ENCODE assay signal across 18 cellular contexts in the genomic region with DNA sequence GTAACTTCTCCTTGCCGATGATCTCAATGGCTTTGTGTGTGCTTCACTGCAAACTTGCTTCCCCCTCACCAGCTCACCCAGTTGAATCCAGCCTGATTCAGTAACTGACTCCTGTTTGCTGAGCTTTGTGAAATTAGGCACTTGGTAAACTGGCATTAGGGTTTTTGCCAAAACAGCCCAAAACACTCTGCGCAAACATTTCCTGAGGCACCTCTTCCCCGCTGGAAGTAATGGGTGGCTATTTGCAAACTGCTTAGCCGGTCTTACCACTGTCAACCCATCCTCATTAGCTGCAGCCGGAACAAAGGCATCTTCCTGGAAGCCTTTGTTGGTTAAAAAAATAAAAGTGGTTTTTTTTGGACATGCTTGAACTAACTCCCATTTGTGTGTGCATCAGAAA.
DNase-seq lines count a peak whose midpoint lies in the region; ATAC-seq and TF ChIP-seq lines count a peak whose summit lies in the region.
"Had no signal": no experiment of that assay in that cellular context is flagged by ENCODE, and none has a peak within 500 bp of the region (broad histone marks: within the 10 kb centered on the region; RNA-seq: fewer than 3 reads in every experiment).

No MANE protein-coding gene starts in this region.

- no peak overlapping the region for H3K27ac Mint-ChIP-seq in WTC11
- no peak overlapping the region for H3K27ac Mint-ChIP-seq in activated CD8-positive, alpha-beta T cell treated with anti-CD3 and anti-CD28 coated beads, Interleukin-2, amount 10 ng/mL, durations not matched to agents 7 days and 5 days
- H3K27ac Mint-ChIP-seq: HFFc6; T-helper 2 cell treated with Interferon-gamma antibody and Interleukin-4, amounts not matched to agents 5 μg/mL and 100 μg/mL, for 36 hours had no signal

- H3K4me3 Mint-ChIP-seq in WTC11: no peak overlapping the region
- no peak overlapping the region for H3K4me3 Mint-ChIP-seq in activated CD8-positive, alpha-beta T cell treated with anti-CD3 and anti-CD28 coated beads, Interleukin-2, amount 10 ng/mL, durations not matched to agents 7 days and 5 days
- H3K4me3 Mint-ChIP-seq: HFFc6; T-helper 2 cell treated with Interferon-gamma antibody and Interleukin-4, amounts not matched to agents 5 μg/mL and 100 μg/mL, for 36 hours had no signal

- H3K36me3 ChIP-seq in sigmoid colon: no peaks in the 10 kb centered on the region
- H3K36me3 ChIP-seq: Peyer's patch had no signal

- TF ChIP-seq POLR2A in sigmoid colon (IDR thresholded peaks at IDR 0.05): no peak

- H3K27me3 Mint-ChIP-seq in WTC11 (ENCODE audit: low read depth): no peaks in the 10 kb centered on the region
- H3K27me3 Mint-ChIP-seq in activated CD8-positive, alpha-beta T cell treated with anti-CD3 and anti-CD28 coated beads, Interleukin-2, amount 10 ng/mL, durations not matched to agents 7 days and 5 days (ENCODE audit: low read depth): peaks cover 36% of the 10 kb centered on the region

- no peak for TF ChIP-seq EP300 in sigmoid colon (IDR thresholded peaks at IDR 0.05)

- peaks cover 14% of the 10 kb centered on the region; the same call in 1 of the 2 replicates for H3K4me1 Mint-ChIP-seq in WTC11
- H3K4me1 Mint-ChIP-seq in activated CD8-positive, alpha-beta T cell treated with anti-CD3 and anti-CD28 coated beads, Interleukin-2, amount 10 ng/mL, durations not matched to agents 7 days and 5 days (ENCODE audit: low read depth): no peaks in the 10 kb centered on the region

- POLR2A ChIA-PET in WTC11 (lab: Charles Lee): no interaction called here
- POLR2A ChIA-PET in activated CD8-positive, alpha-beta T cell treated with anti-CD3 and anti-CD28 coated beads, Interleukin-2, amount 10 ng/mL, durations not matched to agents 7 days and 5 days (lab: Charles Lee): no interaction called here

- H3K9me3 Mint-ChIP-seq in WTC11: no peaks in the 10 kb centered on the region
- H3K9me3 Mint-ChIP-seq in activated CD8-positive, alpha-beta T cell treated with anti-CD3 and anti-CD28 coated beads, Interleukin-2, amount 10 ng/mL, durations not matched to agents 7 days and 5 days (ENCODE audit: insufficient read depth): no peaks in the 10 kb centered on the region
- H3K9me3 Mint-ChIP-seq: T-helper 2 cell treated with Interferon-gamma antibody and Interleukin-4, amounts not matched to agents 5 μg/mL and 100 μg/mL, for 36 hours had no signal

- H3K27me3 ChIP-seq in sigmoid colon: no peaks in the 10 kb centered on the region
- H3K27me3 ChIP-seq: Peyer's patch had no signal

- H3K27ac ChIP-seq in C4-2B: peak overlapping the region; percentile 9; the same call in 1 of the 2 replicates
- H3K27ac ChIP-seq in sigmoid colon: no peak overlapping the region
- H3K27ac ChIP-seq: Peyer's patch had no signal

- H3K4me1 ChIP-seq in sigmoid colon: peaks cover 0 to 15% (median 3%) of the 10 kb centered on the region in 4 donors
- H3K4me1 ChIP-seq: Peyer's patch had no signal

- no peaks in the 10 kb centered on the region for H3K36me3 Mint-ChIP-seq in WTC11
- H3K36me3 Mint-ChIP-seq in activated CD8-positive, alpha-beta T cell treated with anti-CD3 and anti-CD28 coated beads, Interleukin-2, amount 10 ng/mL, durations not matched to agents 7 days and 5 days (ENCODE audit: low read depth): peaks cover 2% of the 10 kb centered on the region

- intact Hi-C loops in sigmoid colon (cut with DNase I): no loop called here

- WGBS in sigmoid colon, 2 donors: 92 to 95% methylated on average over 5 of the region's 5 CpGs

- ATAC-seq in WTC11: peak; percentile 56; the same call in 1 of the 2 replicates
- peak; percentile 88 for ATAC-seq in left lobe of liver
- no peak for ATAC-seq in activated CD8-positive, alpha-beta T cell treated with anti-CD3 and anti-CD28 coated beads, Interleukin-2, amount 10 ng/mL, durations not matched to agents 7 days and 5 days

- peak; percentile 57 for DNase-seq in ELF-1 (ENCODE audit: low read depth, low spot score)
- DNase-seq in WTC11 (ENCODE audit: low spot score): no peak
- DNase-seq in left lobe of liver (ENCODE audit: low spot score): no peak
- DNase-seq in sigmoid colon: no peak
- no peak for DNase-seq in foreskin fibroblast
- no peak for DNase-seq in activated CD8-positive, alpha-beta T cell treated with anti-CD3 and anti-CD28 coated beads, Interleukin-2, amount 10 ng/mL, durations not matched to agents 7 days and 5 days
- no peak for DNase-seq in globus pallidus (ENCODE audit: low spot score)
- DNase-seq: ACHN, C1 segment of cervical spinal cord, HFFc6, NCI-H1417 treated with DMSO at 0.1 percent for 48 hours, NCI-H2107, NCI-H226, NCI-H524, Peyer's patch, Right ventricle myocardium superior had no signal

- no peak overlapping the region for H3K4me3 ChIP-seq in sigmoid colon
- H3K4me3 ChIP-seq in foreskin fibroblast (ENCODE audit: low read depth in 1 of 2, low read length in 2 of 2): no peak overlapping the region
- H3K4me3 ChIP-seq: Peyer's patch had no signal

- no peak for TF ChIP-seq CTCF in C4-2B (conservative IDR thresholded peaks at IDR 0.05)
- TF ChIP-seq CTCF in WTC11 (IDR thresholded peaks at IDR 0.05): no peak
- TF ChIP-seq CTCF in sigmoid colon (IDR thresholded peaks at IDR 0.05): no peak
- TF ChIP-seq CTCF in foreskin fibroblast (IDR thresholded peaks at IDR 0.05; ENCODE audit: low read depth, low read length): no peak

- CTCF ChIA-PET in WTC11 (lab: Charles Lee): no interaction called here
- CTCF ChIA-PET in activated CD8-positive, alpha-beta T cell treated with anti-CD3 and anti-CD28 coated beads, Interleukin-2, amount 10 ng/mL, durations not matched to agents 7 days and 5 days (lab: Charles Lee): no interaction called here

- H3K9me3 ChIP-seq in sigmoid colon: no peaks in the 10 kb centered on the region
- H3K9me3 ChIP-seq: Peyer's patch had no signal

TF ChIP-seq in WTC11, 78 proteins besides CTCF, POLR2A, EP300 and RAD21:
- TF ChIP-seq ETV6 (CRISPR knock-in tag; IDR thresholded peaks at IDR 0.05) (no peak), SP1 (CRISPR knock-in tag; conservative IDR thresholded peaks at IDR 0.05) (no peak)
- TF ChIP-seq, protein P1, sequence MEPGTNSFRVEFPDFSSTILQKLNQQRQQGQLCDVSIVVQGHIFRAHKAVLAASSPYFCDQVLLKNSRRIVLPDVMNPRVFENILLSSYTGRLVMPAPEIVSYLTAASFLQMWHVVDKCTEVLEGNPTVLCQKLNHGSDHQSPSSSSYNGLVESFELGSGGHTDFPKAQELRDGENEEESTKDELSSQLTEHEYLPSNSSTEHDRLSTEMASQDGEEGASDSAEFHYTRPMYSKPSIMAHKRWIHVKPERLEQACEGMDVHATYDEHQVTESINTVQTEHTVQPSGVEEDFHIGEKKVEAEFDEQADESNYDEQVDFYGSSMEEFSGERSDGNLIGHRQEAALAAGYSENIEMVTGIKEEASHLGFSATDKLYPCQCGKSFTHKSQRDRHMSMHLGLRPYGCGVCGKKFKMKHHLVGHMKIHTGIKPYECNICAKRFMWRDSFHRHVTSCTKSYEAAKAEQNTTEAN (CRISPR knock-in tag; IDR thresholded peaks at IDR 0.05): no peak
- TF ChIP-seq, protein P2, sequence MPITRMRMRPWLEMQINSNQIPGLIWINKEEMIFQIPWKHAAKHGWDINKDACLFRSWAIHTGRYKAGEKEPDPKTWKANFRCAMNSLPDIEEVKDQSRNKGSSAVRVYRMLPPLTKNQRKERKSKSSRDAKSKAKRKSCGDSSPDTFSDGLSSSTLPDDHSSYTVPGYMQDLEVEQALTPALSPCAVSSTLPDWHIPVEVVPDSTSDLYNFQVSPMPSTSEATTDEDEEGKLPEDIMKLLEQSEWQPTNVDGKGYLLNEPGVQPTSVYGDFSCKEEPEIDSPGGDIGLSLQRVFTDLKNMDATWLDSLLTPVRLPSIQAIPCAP (CRISPR knock-in tag; IDR thresholded peaks at IDR 0.05): no peak
- TF ChIP-seq, protein P3, sequence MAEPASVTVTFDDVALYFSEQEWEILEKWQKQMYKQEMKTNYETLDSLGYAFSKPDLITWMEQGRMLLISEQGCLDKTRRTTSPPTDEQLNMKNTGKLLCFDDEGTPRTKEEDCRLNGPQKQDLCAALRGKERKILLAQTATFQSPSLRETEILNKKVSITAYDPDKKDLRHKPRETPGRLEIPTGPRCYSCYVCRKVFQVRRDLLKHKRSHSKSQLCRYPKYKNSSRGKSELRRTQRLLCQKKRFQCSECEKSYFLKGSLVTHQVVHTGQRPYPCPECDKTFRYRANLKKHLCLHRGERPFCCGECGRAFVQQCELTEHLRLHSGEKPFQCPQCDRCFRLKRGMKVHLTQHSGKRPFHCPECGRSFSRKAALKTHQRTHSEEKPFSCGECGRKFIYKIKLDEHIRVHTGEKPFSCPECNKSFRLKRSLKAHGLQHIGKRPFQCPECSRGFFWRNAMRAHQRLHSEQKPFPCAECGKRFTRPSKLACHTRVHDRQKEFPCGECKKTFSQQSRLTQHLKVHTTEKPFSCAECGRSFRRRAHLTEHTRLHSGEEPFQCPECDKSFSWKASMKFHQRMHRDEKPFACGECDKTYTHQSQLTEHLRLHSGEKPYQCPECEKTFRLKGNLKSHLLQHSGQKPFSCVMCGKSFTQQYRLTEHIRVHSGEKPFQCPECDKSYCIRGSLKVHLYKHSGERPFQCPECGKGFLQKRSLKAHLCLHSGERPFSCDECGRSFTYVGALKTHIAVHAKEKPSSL (CRISPR knock-in tag; conservative IDR thresholded peaks at IDR 0.05): no peak
